In the genomic region with DNA sequence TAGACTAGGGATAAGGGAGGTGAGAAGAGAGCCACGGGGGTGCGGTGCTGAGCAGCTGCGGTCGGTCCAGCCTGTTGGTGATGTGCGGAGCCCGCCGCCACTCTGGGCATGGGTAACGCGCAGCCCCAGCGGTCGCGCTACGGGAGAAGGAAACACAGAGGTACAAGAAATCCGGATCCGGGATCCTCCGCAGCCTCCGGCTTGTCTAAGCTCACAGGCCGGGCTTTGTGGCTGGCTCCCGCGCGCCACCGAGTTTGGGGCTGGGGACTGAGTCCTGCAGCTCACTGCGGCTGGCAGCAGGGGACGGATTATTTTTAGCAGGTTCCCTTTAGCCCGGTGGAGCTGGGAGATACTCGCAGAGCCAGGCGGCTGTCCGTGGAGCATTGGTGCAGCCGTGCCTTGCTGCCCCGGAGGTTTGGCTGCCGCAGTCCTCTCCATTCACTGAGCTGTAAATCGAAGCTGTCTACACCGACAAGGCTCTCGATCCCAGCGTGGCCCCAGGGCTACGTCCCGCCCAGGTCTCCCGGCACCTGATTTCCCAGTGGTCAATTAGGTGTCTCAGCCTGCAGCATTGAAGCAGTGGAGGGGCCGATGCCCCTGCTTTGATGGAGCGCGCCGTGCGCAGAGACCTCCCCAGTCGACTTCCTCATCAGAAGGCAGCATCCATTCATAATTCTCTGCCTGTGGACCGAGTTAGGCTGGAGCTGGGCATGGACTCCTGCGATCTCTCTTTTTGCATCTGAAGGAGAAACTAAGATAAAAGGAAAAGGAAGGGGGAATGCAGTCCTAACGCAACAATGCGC, we compare ENCODE assay signal across 8 cellular contexts.
DNase-seq lines count a peak whose midpoint lies in the region; ATAC-seq, FAIRE-seq and TF ChIP-seq lines count a peak whose summit lies in the region.

No MANE protein-coding gene starts in this region.

- no peaks in the 10 kb centered on the region for H3K27me3 Mint-ChIP-seq in CD4-positive, alpha-beta T cell
- H3K27me3 Mint-ChIP-seq in activated CD8-positive, alpha-beta T cell treated with anti-CD3 and anti-CD28 coated beads for 36 hours, result peaks cover 1% of the 10 kb centered on the region

- no peaks in the 10 kb centered on the region for H3K9me3 ChIP-seq in CD4-positive, alpha-beta T cell (ENCODE audit: control insufficient read depth, low read length)
- H3K9me3 ChIP-seq in pancreas, result no peaks in the 10 kb centered on the region

- peaks cover 28% of the 10 kb centered on the region for H3K4me1 Mint-ChIP-seq in CD4-positive, alpha-beta T cell (ENCODE audit: low read depth)
- H3K4me1 Mint-ChIP-seq in activated CD8-positive, alpha-beta T cell treated with anti-CD3 and anti-CD28 coated beads for 36 hours (ENCODE audit: low read depth), result peaks cover 30% of the 10 kb centered on the region

- intact Hi-C loops in CD4-positive, alpha-beta T cell (cut with DNase I, micrococcal nuclease), result no loop called here
- intact Hi-C loops in activated CD8-positive, alpha-beta T cell treated with anti-CD3 and anti-CD28 coated beads for 36 hours (cut with micrococcal nuclease), result loop anchor here (2.0 kb wide), 1 partner anchor 27 kb away; no protein-coding TSS in a partner anchor
- intact Hi-C loops in pancreas (cut with DNase I), result no loop called here

- no peak overlapping the region for H3K27ac Mint-ChIP-seq in CD4-positive, alpha-beta T cell
- peak overlapping the region; percentile 85 for H3K27ac Mint-ChIP-seq in activated CD8-positive, alpha-beta T cell treated with anti-CD3 and anti-CD28 coated beads for 36 hours

- TF ChIP-seq CTCF in CD4-positive, alpha-beta T cell (IDR thresholded peaks at IDR 0.05), result no peak
- TF ChIP-seq CTCF in activated CD8-positive, alpha-beta T cell treated with anti-CD3 and anti-CD28 coated beads for 36 hours (IDR thresholded peaks at IDR 0.05), result no peak
- TF ChIP-seq CTCF in foreskin fibroblast (IDR thresholded peaks at IDR 0.05; ENCODE audit: low read depth, low read length) (no peak), pancreas (IDR thresholded peaks at IDR 0.05) (no peak)

- FAIRE-seq in pancreas (lab: Jason Lieb, UNC), result no peak

- H3K36me3 Mint-ChIP-seq in CD4-positive, alpha-beta T cell (ENCODE audit: low read depth), result no peaks in the 10 kb centered on the region
- no peaks in the 10 kb centered on the region for H3K36me3 Mint-ChIP-seq in activated CD8-positive, alpha-beta T cell treated with anti-CD3 and anti-CD28 coated beads for 36 hours (ENCODE audit: low read depth)

- peak overlapping the region; percentile 36 to 42 for H3K4me3 ChIP-seq in foreskin fibroblast (ENCODE audit: low read depth in 1 of 2, low read length in 2 of 2)
- H3K4me3 ChIP-seq in pancreas, result peak overlapping the region in 2 of 4 donors; percentile 17 to 34

- CTCF ChIA-PET in CD4-positive, alpha-beta T cell (lab: Charles Lee), result no interaction called here
- CTCF ChIA-PET in activated CD8-positive, alpha-beta T cell treated with anti-CD3 and anti-CD28 coated beads for 36 hours (lab: Charles Lee), result no interaction called here

- no peaks in the 10 kb centered on the region for H3K36me3 ChIP-seq in pancreas

- no peaks in the 10 kb centered on the region for H3K27me3 ChIP-seq in CD4-positive, alpha-beta T cell (ENCODE audit: control insufficient read depth, insufficient read depth, low read length)
- H3K27me3 ChIP-seq in pancreas, result peaks cover 0 to 4% (median 2%) of the 10 kb centered on the region in 4 donors

- H3K4me3 Mint-ChIP-seq in CD4-positive, alpha-beta T cell, result peak overlapping the region; percentile 91
- H3K4me3 Mint-ChIP-seq in activated CD8-positive, alpha-beta T cell treated with anti-CD3 and anti-CD28 coated beads for 36 hours, result peak overlapping the region; percentile 85

- POLR2A ChIA-PET in CD4-positive, alpha-beta T cell (lab: Charles Lee), result no interaction called here
- POLR2A ChIA-PET in activated CD8-positive, alpha-beta T cell treated with anti-CD3 and anti-CD28 coated beads for 36 hours (lab: Charles Lee), result no interaction called here

- H3K4me1 ChIP-seq in pancreas, result no peaks in the 10 kb centered on the region

- no peak for DNase-seq in CD4-positive, alpha-beta T cell
- DNase-seq in activated CD8-positive, alpha-beta T cell treated with anti-CD3 and anti-CD28 coated beads for 36 hours, result peak; percentile 31
- peak in 1 of 2 donors; percentile 21 for DNase-seq in foreskin fibroblast
- DNase-seq in pancreas, result peak in 1 of 6 donors; percentile 67
- DNase-seq in NOMO-1 treated with dmso at 0.1 percent for 144 hours (lab: John Stamatoyannopoulos, UW; ENCODE audit: unreplicated experiment), result no peak
- DNase-seq in effector CD8-positive, alpha-beta T cell (lab: John Stamatoyannopoulos, UW), result no peak
- DNase-seq in 8988T, result no peak

- no peak overlapping the region for H3K27ac ChIP-seq in CD4-positive, alpha-beta T cell (ENCODE audit: low read depth, low read length)
- H3K27ac ChIP-seq in pancreas, result no peak overlapping the region

- WGBS in pancreas, 2 donors, result 10 to 57% methylated on average over 48 of the region's 48 CpGs

- H3K9me3 Mint-ChIP-seq in CD4-positive, alpha-beta T cell, result no peaks in the 10 kb centered on the region
- no peaks in the 10 kb centered on the region for H3K9me3 Mint-ChIP-seq in activated CD8-positive, alpha-beta T cell treated with anti-CD3 and anti-CD28 coated beads for 36 hours

- ATAC-seq in CD4-positive, alpha-beta T cell (ENCODE audit: poor library complexity), result no peak
- ATAC-seq in activated CD8-positive, alpha-beta T cell treated with anti-CD3 and anti-CD28 coated beads for 36 hours, result no peak
- ATAC-seq in pancreas (peak in 3 of 4 donors; percentile 63 to 69 (median 68)), HG03342 (IDR thresholded peaks at IDR 0.05; ENCODE audit: unreplicated experiment) (no peak)

Comparison
In these comparisons a context has a peak if more than half of its experiments do, and no peak if none do; other contexts are left out.
1. ATAC-seq: peak in pancreas (3 of 4); none in CD4-positive, alpha-beta T cell (single experiment), activated CD8-positive, alpha-beta T cell treated with anti-CD3 and anti-CD28 coated beads for 36 hours (single experiment) and HG03342 (single experiment).